Comparison of ENCODE assay signal across 20 cellular contexts in genomic region chr6:56288347-56288746, GRCh38.
DNase-seq lines count a peak whose midpoint lies in the region; ATAC-seq lines count a peak whose summit lies in the region.
"Had no signal": no experiment of that assay in that cellular context is flagged by ENCODE, and none has a peak within 500 bp of the region (broad histone marks: within the 10 kb centered on the region; RNA-seq: fewer than 3 reads in every experiment).

No MANE protein-coding gene starts in this region.

- no peaks in the 10 kb centered on the region for H3K27me3 ChIP-seq in effector memory CD4-positive, alpha-beta T cell (replicated peaks; ENCODE audit: control insufficient read depth, insufficient read depth, low read length, poor library complexity, severe bottlenecking)
- H3K27me3 ChIP-seq: BE2C had no signal

- H3K27ac ChIP-seq in effector memory CD4-positive, alpha-beta T cell (ENCODE audit: insufficient read depth, low read length, poor library complexity, severe bottlenecking), result no peak overlapping the region
- H3K27ac ChIP-seq: SK-N-MC had no signal

- H3K36me3 ChIP-seq in effector memory CD4-positive, alpha-beta T cell (ENCODE audit: control insufficient read depth, insufficient read depth, low read length), result no peaks in the 10 kb centered on the region
- H3K36me3 ChIP-seq: BE2C had no signal

- DNase-seq in DMS53 treated with DMSO at 0.1 percent for 48 hours (lab: John Stamatoyannopoulos, UW; ENCODE audit: unreplicated experiment) (peak; percentile 91), NCI-H146 treated with DMSO at 0.1 percent for 48 hours (lab: John Stamatoyannopoulos, UW; ENCODE audit: unreplicated experiment) (peak; percentile 15), NCI-H69 (lab: John Stamatoyannopoulos, UW) (peak; percentile 30), kidney tubule cell (ENCODE audit: low spot score) (peak; percentile 22), NCI-H2107 (lab: John Stamatoyannopoulos, UW) (no peak), NCI-H1930 (lab: John Stamatoyannopoulos, UW) (no peak)
- DNase-seq in effector memory CD4-positive, alpha-beta T cell, result no peak
- DNase-seq: BE2C; Caco-2; CD4-positive, CD25-positive, alpha-beta regulatory T cell; HCEC 1CT; IMR-90; NCI-H1092; NCI-H2029; NCI-H2227 treated with DMSO at 0.1 percent for 48 hours; OCI-M1; SHP77 had no signal

- H3K9me3 ChIP-seq in effector memory CD4-positive, alpha-beta T cell (ENCODE audit: control insufficient read depth, low read length), result no peaks in the 10 kb centered on the region
- H3K9me3 ChIP-seq: BE2C, Caco-2 had no signal

- H3K4me3 ChIP-seq in effector memory CD4-positive, alpha-beta T cell (ENCODE audit: insufficient read depth, low read depth, low read length, poor library complexity, severe bottlenecking), result no peak overlapping the region
- H3K4me3 ChIP-seq: GM23338, SK-N-MC had no signal

- no peak for ATAC-seq in HG03196 (IDR thresholded peaks at IDR 0.05; ENCODE audit: unreplicated experiment)
- ATAC-seq: GM23338 had no signal

- no peaks in the 10 kb centered on the region for H3K4me1 ChIP-seq in effector memory CD4-positive, alpha-beta T cell (ENCODE audit: control insufficient read depth, insufficient read depth, low read length, poor library complexity, severe bottlenecking)
- H3K4me1 ChIP-seq: BE2C, Caco-2 had no signal

Comparison
In these comparisons a context has a peak if more than half of its experiments do, and no peak if none do; other contexts are left out.
1. DNase-seq: peak in DMS53 treated with DMSO at 0.1 percent for 48 hours (single experiment), NCI-H146 treated with DMSO at 0.1 percent for 48 hours (single experiment), NCI-H69 (single experiment) and kidney tubule cell (single experiment); none in NCI-H2107 (single experiment), NCI-H1930 (0 of 2) and effector memory CD4-positive, alpha-beta T cell (0 of 3).